In genomic region chr2:225002039-225002655, GRCh38 we compare ENCODE assay signal across 8 cellular contexts. TPM values are rescaled to one million over a fixed set of nuclear protein-coding genes. Genes with fewer than 3 reads are reported as not detected.
DNase-seq lines count a peak whose midpoint lies in the region; ATAC-seq and TF ChIP-seq lines count a peak whose summit lies in the region.

No MANE protein-coding gene starts in this region.

- H3K4me3 ChIP-seq in epithelial cell of proximal tubule (ENCODE audit: low read depth, low read length) (no peak overlapping the region), neural cell (ENCODE audit: low read length) (no peak overlapping the region)

- ATAC-seq in GM18517 (IDR thresholded peaks at IDR 0.05; ENCODE audit: unreplicated experiment) (peak; percentile 48), HG03060 (IDR thresholded peaks at IDR 0.05; ENCODE audit: low read depth, unreplicated experiment) (peak; percentile 33)

- no peak overlapping the region for H3K4me2 ChIP-seq in neural cell (ENCODE audit: low read length)

- no peak for TF ChIP-seq EP300 in neural cell (conservative IDR thresholded peaks at IDR 0.05; ENCODE audit: poor library complexity, severe bottlenecking)

- H3K27me3 Mint-ChIP-seq in type B pancreatic cell, result peaks cover 29% of the 10 kb centered on the region

- H3K4me1 Mint-ChIP-seq in type B pancreatic cell (ENCODE audit: unreplicated experiment), result no peaks in the 10 kb centered on the region

- no peaks in the 10 kb centered on the region for H3K9me3 Mint-ChIP-seq in type B pancreatic cell

- H3K36me3 Mint-ChIP-seq in type B pancreatic cell, result no peaks in the 10 kb centered on the region

- no peak overlapping the region for H2AFZ ChIP-seq in neural cell (ENCODE audit: low read depth, low read length)

- no peak overlapping the region for H3K4me3 Mint-ChIP-seq in type B pancreatic cell

- no peak overlapping the region for H3K27ac Mint-ChIP-seq in type B pancreatic cell

- H3K9ac ChIP-seq in neural cell (ENCODE audit: low read length), result no peak overlapping the region

- no peaks in the 10 kb centered on the region for H3F3A ChIP-seq in neural cell (ENCODE audit: insufficient read depth, low read length, poor library complexity, severe bottlenecking)

- DNase-seq in AG09319 (ENCODE audit: extremely low read depth, low read depth) (no peak), NCI-H526 treated with DMSO at 0.1 percent for 48 hours (lab: John Stamatoyannopoulos, UW) (peak; percentile 15), epithelial cell of proximal tubule (ENCODE audit: low read depth) (no peak), type B pancreatic cell (ENCODE audit: extremely low spot score, unreplicated experiment) (no peak)
- DNase-seq in activated CD4-positive, alpha-beta T cell treated with anti-CD3 and anti-CD28 coated beads, Interleukin-2, amount 50 U/mL, for 48 hours, result peak; percentile 52 to 68

- H3K9me2 ChIP-seq in neural cell (ENCODE audit: insufficient read depth, low read length), result no peaks in the 10 kb centered on the region

- H3K27me3 ChIP-seq in neural cell (ENCODE audit: insufficient read depth, low read depth, low read length), result no peaks in the 10 kb centered on the region

- no peaks in the 10 kb centered on the region for H3K36me3 ChIP-seq in neural cell (ENCODE audit: insufficient read depth, low read length)

- TF ChIP-seq CTCF in AG09319 (IDR thresholded peaks at IDR 0.05; ENCODE audit: low read depth, low read length) (peak; percentile 77), epithelial cell of proximal tubule (conservative IDR thresholded peaks at IDR 0.05; ENCODE audit: low read depth, low read length) (peak; percentile 91), neural cell (IDR thresholded peaks at IDR 0.05; ENCODE audit: poor library complexity, severe bottlenecking) (peak; percentile 52), type B pancreatic cell (conservative IDR thresholded peaks at IDR 0.05) (peak; percentile 83)

- no peaks in the 10 kb centered on the region for H3K79me2 ChIP-seq in neural cell (replicated peaks; ENCODE audit: insufficient read depth, low read length)

- no peaks in the 10 kb centered on the region for H4K20me1 ChIP-seq in neural cell (ENCODE audit: insufficient read depth)

- no peaks in the 10 kb centered on the region for H3K9me3 ChIP-seq in neural cell (ENCODE audit: low read length)

- TF ChIP-seq RAD21 in neural cell (conservative IDR thresholded peaks at IDR 0.05), result peak; percentile 48

- H3K27ac ChIP-seq in neural cell (ENCODE audit: low read length), result no peak overlapping the region

TF ChIP-seq in neural cell, 6 proteins besides CTCF, POLR2A, EP300 and RAD21:
- no peak for TF ChIP-seq EZH2 (IDR thresholded peaks at IDR 0.05; ENCODE audit: borderline replicate concordance, insufficient read depth, low read length, poor library complexity, severe bottlenecking)
- TF ChIP-seq MXI1 (conservative IDR thresholded peaks at IDR 0.05; ENCODE audit: poor library complexity, severe bottlenecking), result no peak
- TF ChIP-seq SMC3 (conservative IDR thresholded peaks at IDR 0.05; ENCODE audit: poor library complexity), result peak; percentile 52
TF ChIP-seq in neural cell: peak in this region for 1.

RNA-seq across cellular contexts. Expression of gene DOCK10, which starts 40.1 kb away (rescaled TPM):
- total RNA-seq in epithelial cell of proximal tubule (2.1 and 2.5 TPM in 2 replicates), type B pancreatic cell (ENCODE audit: low replicate concordance) (1.7 and 3.5 TPM in 2 replicates)
- 0.37 and 2.9 TPM in 2 replicates for polyA plus RNA-seq in neural cell
- polyA minus RNA-seq in neural cell, result 0.35 and 2.2 TPM in 2 replicates

Comparison
In these comparisons a context has a peak if more than half of its experiments do, and no peak if none do; other contexts are left out.
1. DNase-seq: peak in NCI-H526 treated with DMSO at 0.1 percent for 48 hours (single experiment) and activated CD4-positive, alpha-beta T cell treated with anti-CD3 and anti-CD28 coated beads, Interleukin-2, amount 50 U/mL, for 48 hours (2 of 2); none in AG09319 (single experiment), epithelial cell of proximal tubule (single experiment) and type B pancreatic cell (single experiment).
2. Peak in every context shown above with its lines, with median percentiles within 50 percentile points of each other: CTCF ChIP-seq.